In the genomic region with DNA sequence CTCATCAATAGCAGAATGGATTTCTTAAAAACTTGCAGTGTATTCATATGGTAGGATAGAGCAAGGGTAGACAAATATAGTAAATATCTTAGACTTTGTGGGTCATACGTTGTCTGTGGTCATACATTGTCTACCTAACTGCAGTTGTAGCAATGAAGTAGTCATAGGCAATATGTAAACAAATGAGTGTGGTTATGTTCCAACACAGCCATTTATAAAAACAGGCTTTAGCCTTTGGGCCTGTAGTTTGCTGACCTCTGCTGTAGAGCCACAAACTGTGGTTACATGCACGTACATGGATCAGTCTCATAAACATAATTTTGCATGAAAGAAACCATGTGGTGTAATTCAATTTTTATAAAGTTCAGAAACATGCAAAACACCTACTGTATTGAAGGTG, we compare ENCODE assay signal across 17 cellular contexts.
DNase-seq lines count a peak whose midpoint lies in the region; ATAC-seq and TF ChIP-seq lines count a peak whose summit lies in the region.
"Had no signal": no experiment of that assay in that cellular context is flagged by ENCODE, and none has a peak within 500 bp of the region (broad histone marks: within the 10 kb centered on the region; RNA-seq: fewer than 3 reads in every experiment).

No MANE protein-coding gene starts in this region.

- H3K9me3 Mint-ChIP-seq in GM23338, result peaks cover 3% of the 10 kb centered on the region; the same call in 2 of the 3 replicates
- H3K9me3 Mint-ChIP-seq: activated naive CD8-positive, alpha-beta T cell treated with anti-CD3 and anti-CD28 coated beads, Interleukin-2, amount 50 U/mL, for 24 hours had no signal

- ATAC-seq in left lobe of liver (peak; percentile 65), GM23338 (no peak), HG03280 (IDR thresholded peaks at IDR 0.05; ENCODE audit: unreplicated experiment) (no peak)
- ATAC-seq: activated naive CD8-positive, alpha-beta T cell treated with anti-CD3 and anti-CD28 coated beads, Interleukin-2, amount 50 U/mL, for 24 hours; psoas muscle had no signal

- no peaks in the 10 kb centered on the region for H3F3A ChIP-seq in GM23338 (replicated peaks; ENCODE audit: low read depth)

- H3K27ac ChIP-seq in C4-2B, result no peak overlapping the region
- H3K27ac ChIP-seq in GM23338 (ENCODE audit: low read depth), result no peak overlapping the region
- H3K27ac ChIP-seq: psoas muscle had no signal

- no peaks in the 10 kb centered on the region for H3K9me2 ChIP-seq in GM23338 (ENCODE audit: insufficient read depth)

- H3K36me3 Mint-ChIP-seq in GM23338 (ENCODE audit: low read depth), result peaks cover 25% of the 10 kb centered on the region
- H3K36me3 Mint-ChIP-seq: IgD-negative memory B cell had no signal

- peaks cover 18% of the 10 kb centered on the region for H3K4me1 ChIP-seq in GM23338 (ENCODE audit: insufficient read depth)
- H3K4me1 ChIP-seq: psoas muscle had no signal

- no peaks in the 10 kb centered on the region for H4K20me1 ChIP-seq in GM23338 (replicated peaks; ENCODE audit: insufficient read depth)

- no peak overlapping the region for H3K4me2 ChIP-seq in GM23338

- no peak overlapping the region for H2AFZ ChIP-seq in GM23338

- DNase-seq in NCI-H460 (ENCODE audit: extremely low read depth, low read depth), result peak; percentile 22
- peak; percentile 19 to 75 for DNase-seq in cardiac fibroblast (ENCODE audit: low read depth in 2 of 2)
- no peak for DNase-seq in left lobe of liver (ENCODE audit: low spot score)
- no peak for DNase-seq in NCI-H774 (lab: John Stamatoyannopoulos, UW)
- DNase-seq in NCI-H2227 (lab: John Stamatoyannopoulos, UW; ENCODE audit: unreplicated experiment), result no peak
- no peak for DNase-seq in GM23338 (ENCODE audit: low spot score)
- DNase-seq: activated B cell treated with CpG ODN at 0.5 μM for 24 hours; activated naive CD8-positive, alpha-beta T cell treated with anti-CD3 and anti-CD28 coated beads, Interleukin-2, amount 50 U/mL, for 24 hours; DMS153; kidney glomerular epithelial cell; NCI-H1694; NCI-H748 treated with DMSO at 0.1 percent for 48 hours; psoas muscle; SIG-M5 had no signal

- H3K4me3 ChIP-seq in cardiac fibroblast (replicated peaks in 1 of 2; ENCODE audit: low read depth in 2 of 2, low read length in 2 of 2) (no peak overlapping the region), GM23338 (no peak overlapping the region)
- H3K4me3 ChIP-seq: psoas muscle had no signal

- no peak overlapping the region for H3K4me3 Mint-ChIP-seq in GM23338
- H3K4me3 Mint-ChIP-seq: activated B cell treated with CpG ODN at 0.5 μM for 24 hours; activated naive CD8-positive, alpha-beta T cell treated with anti-CD3 and anti-CD28 coated beads, Interleukin-2, amount 50 U/mL, for 24 hours; IgD-negative memory B cell had no signal

- TF ChIP-seq CTCF in C4-2B (conservative IDR thresholded peaks at IDR 0.05) (0 out of 2 replicates have a peak, but pooled peaks have one; percentile 9), cardiac fibroblast (IDR thresholded peaks at IDR 0.05; ENCODE audit: low read depth, low read length) (no peak), GM23338 (conservative IDR thresholded peaks at IDR 0.05; ENCODE audit: low read depth in 2 of 2) (no peak)

- no peaks in the 10 kb centered on the region for H3K79me2 ChIP-seq in GM23338 (replicated peaks; ENCODE audit: insufficient read depth)

- H3K4me1 Mint-ChIP-seq in GM23338, result peaks cover 28% of the 10 kb centered on the region
- H3K4me1 Mint-ChIP-seq: activated B cell treated with CpG ODN at 0.5 μM for 24 hours; activated naive CD8-positive, alpha-beta T cell treated with anti-CD3 and anti-CD28 coated beads, Interleukin-2, amount 50 U/mL, for 24 hours had no signal

- no peaks in the 10 kb centered on the region for H3K27me3 ChIP-seq in GM23338 (ENCODE audit: insufficient read depth)

- no peak overlapping the region for H3K27ac Mint-ChIP-seq in GM23338
- H3K27ac Mint-ChIP-seq: activated B cell treated with CpG ODN at 0.5 μM for 24 hours; activated naive CD8-positive, alpha-beta T cell treated with anti-CD3 and anti-CD28 coated beads, Interleukin-2, amount 50 U/mL, for 24 hours; IgD-negative memory B cell had no signal

- no peaks in the 10 kb centered on the region for H3K27me3 Mint-ChIP-seq in GM23338 (ENCODE audit: insufficient read depth, low read depth, poor library complexity)
- H3K27me3 Mint-ChIP-seq: activated B cell treated with CpG ODN at 0.5 μM for 24 hours; activated naive CD8-positive, alpha-beta T cell treated with anti-CD3 and anti-CD28 coated beads, Interleukin-2, amount 50 U/mL, for 24 hours; IgD-negative memory B cell had no signal

- no peaks in the 10 kb centered on the region for H3K36me3 ChIP-seq in GM23338 (ENCODE audit: insufficient read depth)

TF ChIP-seq in GM23338, 12 proteins besides CTCF, POLR2A, EP300 and RAD21 (continues in another document):
- TF ChIP-seq ZNF114 (CRISPR knock-in tag; IDR thresholded peaks at IDR 0.05), result no peak
- no peak for TF ChIP-seq STAT1 (IDR thresholded peaks at IDR 0.05; ENCODE audit: unreplicated experiment)
- TF ChIP-seq NANOG (IDR thresholded peaks at IDR 0.05; ENCODE audit: borderline replicate concordance), result no peak
- TF ChIP-seq, protein P1, sequence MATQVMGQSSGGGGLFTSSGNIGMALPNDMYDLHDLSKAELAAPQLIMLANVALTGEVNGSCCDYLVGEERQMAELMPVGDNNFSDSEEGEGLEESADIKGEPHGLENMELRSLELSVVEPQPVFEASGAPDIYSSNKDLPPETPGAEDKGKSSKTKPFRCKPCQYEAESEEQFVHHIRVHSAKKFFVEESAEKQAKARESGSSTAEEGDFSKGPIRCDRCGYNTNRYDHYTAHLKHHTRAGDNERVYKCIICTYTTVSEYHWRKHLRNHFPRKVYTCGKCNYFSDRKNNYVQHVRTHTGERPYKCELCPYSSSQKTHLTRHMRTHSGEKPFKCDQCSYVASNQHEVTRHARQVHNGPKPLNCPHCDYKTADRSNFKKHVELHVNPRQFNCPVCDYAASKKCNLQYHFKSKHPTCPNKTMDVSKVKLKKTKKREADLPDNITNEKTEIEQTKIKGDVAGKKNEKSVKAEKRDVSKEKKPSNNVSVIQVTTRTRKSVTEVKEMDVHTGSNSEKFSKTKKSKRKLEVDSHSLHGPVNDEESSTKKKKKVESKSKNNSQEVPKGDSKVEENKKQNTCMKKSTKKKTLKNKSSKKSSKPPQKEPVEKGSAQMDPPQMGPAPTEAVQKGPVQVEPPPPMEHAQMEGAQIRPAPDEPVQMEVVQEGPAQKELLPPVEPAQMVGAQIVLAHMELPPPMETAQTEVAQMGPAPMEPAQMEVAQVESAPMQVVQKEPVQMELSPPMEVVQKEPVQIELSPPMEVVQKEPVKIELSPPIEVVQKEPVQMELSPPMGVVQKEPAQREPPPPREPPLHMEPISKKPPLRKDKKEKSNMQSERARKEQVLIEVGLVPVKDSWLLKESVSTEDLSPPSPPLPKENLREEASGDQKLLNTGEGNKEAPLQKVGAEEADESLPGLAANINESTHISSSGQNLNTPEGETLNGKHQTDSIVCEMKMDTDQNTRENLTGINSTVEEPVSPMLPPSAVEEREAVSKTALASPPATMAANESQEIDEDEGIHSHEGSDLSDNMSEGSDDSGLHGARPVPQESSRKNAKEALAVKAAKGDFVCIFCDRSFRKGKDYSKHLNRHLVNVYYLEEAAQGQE (IDR thresholded peaks at IDR 0.05; ENCODE audit: unreplicated experiment), result no peak
- TF ChIP-seq EZH2 (IDR thresholded peaks at IDR 0.05; ENCODE audit: low read depth, unreplicated experiment), result no peak
- no peak for TF ChIP-seq POLR2AphosphoS5 (IDR thresholded peaks at IDR 0.05; ENCODE audit: low read depth)
- TF ChIP-seq, protein P2, sequence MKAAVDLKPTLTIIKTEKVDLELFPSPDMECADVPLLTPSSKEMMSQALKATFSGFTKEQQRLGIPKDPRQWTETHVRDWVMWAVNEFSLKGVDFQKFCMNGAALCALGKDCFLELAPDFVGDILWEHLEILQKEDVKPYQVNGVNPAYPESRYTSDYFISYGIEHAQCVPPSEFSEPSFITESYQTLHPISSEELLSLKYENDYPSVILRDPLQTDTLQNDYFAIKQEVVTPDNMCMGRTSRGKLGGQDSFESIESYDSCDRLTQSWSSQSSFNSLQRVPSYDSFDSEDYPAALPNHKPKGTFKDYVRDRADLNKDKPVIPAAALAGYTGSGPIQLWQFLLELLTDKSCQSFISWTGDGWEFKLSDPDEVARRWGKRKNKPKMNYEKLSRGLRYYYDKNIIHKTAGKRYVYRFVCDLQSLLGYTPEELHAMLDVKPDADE (IDR thresholded peaks at IDR 0.05), result no peak
- TF ChIP-seq ZNF331 (CRISPR knock-in tag; IDR thresholded peaks at IDR 0.05; ENCODE audit: low read depth), result no peak
- TF ChIP-seq CREB1 (CRISPR knock-in tag; IDR thresholded peaks at IDR 0.05; ENCODE audit: low read depth), result no peak

Comparison
In these comparisons a context has a peak if more than half of its experiments do, and no peak if none do; other contexts are left out.
1. DNase-seq: peak in NCI-H460 (single experiment) and cardiac fibroblast (2 of 2); none in left lobe of liver (single experiment), NCI-H774 (single experiment), NCI-H2227 (single experiment) and GM23338 (single experiment).